ENCODE assay signal across 28 cellular contexts in the genomic region with DNA sequence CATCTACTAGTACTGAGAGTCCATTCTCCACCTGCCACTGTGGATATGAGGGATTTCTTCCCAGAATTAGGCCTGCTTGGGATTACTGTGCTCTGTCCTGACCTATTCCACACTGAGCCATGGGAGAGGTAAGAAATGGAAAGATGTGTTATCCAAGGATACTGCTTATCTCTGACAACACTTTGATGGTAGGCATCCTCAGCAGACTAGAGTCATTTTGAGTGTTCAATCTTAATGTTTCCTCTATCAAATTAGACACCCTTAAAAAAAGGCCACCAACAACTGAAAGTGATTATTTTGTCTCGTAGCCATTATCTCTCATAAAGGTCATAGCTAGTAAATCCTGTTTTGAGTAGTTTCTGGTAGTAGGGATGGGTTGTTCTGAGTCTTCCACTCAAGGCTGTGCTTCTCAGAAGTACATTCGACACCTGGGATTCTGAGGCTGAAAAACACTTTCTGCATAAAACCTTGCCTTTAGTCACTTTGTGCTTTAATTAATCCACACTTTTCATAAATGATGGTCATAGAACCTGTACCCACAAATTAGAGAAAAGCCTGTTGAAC. TPM values are rescaled to one million over a fixed set of nuclear protein-coding genes. Genes with fewer than 3 reads are reported as not detected.
DNase-seq lines count a peak whose midpoint lies in the region; ATAC-seq and TF ChIP-seq lines count a peak whose summit lies in the region.
"Had no signal": no experiment of that assay in that cellular context is flagged by ENCODE, and none has a peak within 500 bp of the region (broad histone marks: within the 10 kb centered on the region; RNA-seq: fewer than 3 reads in every experiment).

No MANE protein-coding gene starts in this region.

- H3K27me3 ChIP-seq in MM.1S (replicated peaks; ENCODE audit: insufficient read depth, low read length), result no peaks in the 10 kb centered on the region
- H3K27me3 ChIP-seq: ovary had no signal

- peaks cover 8 to 19% of the 10 kb centered on the region in 2 donors for H3K36me3 Mint-ChIP-seq in activated T-cell treated with anti-CD3 and anti-CD28 coated beads, Interleukin-2, amount 50 U/mL, for 72 hours (ENCODE audit: insufficient read depth in 2 of 2)
- peaks cover 38% of the 10 kb centered on the region for H3K36me3 Mint-ChIP-seq in activated T-cell treated with anti-CD3 and anti-CD28 coated beads, Interleukin-2, amount 50 U/mL, for 4 hours (ENCODE audit: insufficient read depth)
- peaks cover 72% of the 10 kb centered on the region for H3K36me3 Mint-ChIP-seq in stimulated activated effector memory CD8-positive, alpha-beta T cell treated with anti-CD3 and anti-CD28 coated beads, Interleukin-12 subunit alpha, Interleukin-12 subunit beta, amount 100 ng/mL, for 72 hours

- H3K9me3 ChIP-seq in MM.1S (replicated peaks; ENCODE audit: insufficient read depth, low read length), result no peaks in the 10 kb centered on the region
- H3K9me3 ChIP-seq: ovary, thoracic aorta had no signal

- H3K9me3 Mint-ChIP-seq in activated T-cell treated with anti-CD3 and anti-CD28 coated beads, Interleukin-2, amount 50 U/mL, for 72 hours, result peaks cover 0 to 2% of the 10 kb centered on the region in 2 donors
- no peaks in the 10 kb centered on the region for H3K9me3 Mint-ChIP-seq in activated T-cell treated with anti-CD3 and anti-CD28 coated beads, Interleukin-2, amount 50 U/mL, for 4 hours
- H3K9me3 Mint-ChIP-seq in stimulated activated effector memory CD8-positive, alpha-beta T cell treated with anti-CD3 and anti-CD28 coated beads, Interleukin-12 subunit alpha, Interleukin-12 subunit beta, amount 100 ng/mL, for 72 hours, result no peaks in the 10 kb centered on the region

- H3K79me2 ChIP-seq in MM.1S (ENCODE audit: low read length), result peaks cover 5% of the 10 kb centered on the region

- H3K27me3 Mint-ChIP-seq in activated T-cell treated with anti-CD3 and anti-CD28 coated beads, Interleukin-2, amount 50 U/mL, for 72 hours (ENCODE audit: low read depth), result no peaks in the 10 kb centered on the region
- no peaks in the 10 kb centered on the region for H3K27me3 Mint-ChIP-seq in activated T-cell treated with anti-CD3 and anti-CD28 coated beads, Interleukin-2, amount 50 U/mL, for 4 hours (ENCODE audit: low read depth)
- H3K27me3 Mint-ChIP-seq: CD4-positive, CD25-positive, alpha-beta regulatory T cell; dendritic cell treated with granulocyte-macrophage colony-stimulating factor and Interleukin-4, amounts not matched to agents 40 ng/mL and 50 ng/mL, for 4 days; IgD-negative memory B cell had no signal

- no peak overlapping the region for H3K27ac Mint-ChIP-seq in activated T-cell treated with anti-CD3 and anti-CD28 coated beads, Interleukin-2, amount 50 U/mL, for 72 hours
- H3K27ac Mint-ChIP-seq in stimulated activated effector memory CD8-positive, alpha-beta T cell treated with anti-CD3 and anti-CD28 coated beads, Interleukin-12 subunit alpha, Interleukin-12 subunit beta, amount 100 ng/mL, for 72 hours, result peak overlapping the region; percentile 70
- H3K27ac Mint-ChIP-seq: dendritic cell treated with granulocyte-macrophage colony-stimulating factor and Interleukin-4, amounts not matched to agents 40 ng/mL and 50 ng/mL, for 4 days; nephron progenitor cell had no signal

- ATAC-seq in activated T-cell treated with anti-CD3 and anti-CD28 coated beads, Interleukin-2, amount 50 U/mL, for 72 hours (replicated peaks in 1 of 2), result peak; percentile 18 to 65
- no peak for ATAC-seq in activated T-cell treated with anti-CD3 and anti-CD28 coated beads, Interleukin-2, amount 50 U/mL, for 4 hours
- ATAC-seq in GM21515 (IDR thresholded peaks at IDR 0.05; ENCODE audit: unreplicated experiment), result peak; percentile 34
- ATAC-seq in stimulated activated effector memory CD8-positive, alpha-beta T cell treated with anti-CD3 and anti-CD28 coated beads, Interleukin-12 subunit alpha, Interleukin-12 subunit beta, amount 100 ng/mL, for 72 hours, result peak; percentile 79

- H3K4me3 ChIP-seq in MM.1S (ENCODE audit: low read length), result no peak overlapping the region
- H3K4me3 ChIP-seq: ovary, skin epidermis, thoracic aorta had no signal

- no peak overlapping the region for H3K9ac ChIP-seq in MM.1S (ENCODE audit: low read length)

- H3K36me3 ChIP-seq in MM.1S (replicated peaks; ENCODE audit: insufficient read depth, low read length), result peaks cover 2% of the 10 kb centered on the region; the same call in 1 of the 2 replicates
- H3K36me3 ChIP-seq: ovary had no signal

- no peaks in the 10 kb centered on the region for H3K9me2 ChIP-seq in MM.1S (replicated peaks; ENCODE audit: insufficient read depth, low read length)

- H4K20me1 ChIP-seq in MM.1S (ENCODE audit: insufficient read depth, low read length), result no peaks in the 10 kb centered on the region; the same call in 1 of the 2 replicates

- no peak overlapping the region for H2AFZ ChIP-seq in MM.1S (ENCODE audit: low read length)

- H3F3A ChIP-seq in MM.1S (ENCODE audit: insufficient read depth, low read length), result peaks cover 11% of the 10 kb centered on the region

- peaks cover 20% of the 10 kb centered on the region for H3K4me1 Mint-ChIP-seq in activated T-cell treated with anti-CD3 and anti-CD28 coated beads, Interleukin-2, amount 50 U/mL, for 72 hours (ENCODE audit: low read depth)
- H3K4me1 Mint-ChIP-seq in activated T-cell treated with anti-CD3 and anti-CD28 coated beads, Interleukin-2, amount 50 U/mL, for 4 hours (ENCODE audit: low read depth), result peaks cover 8% of the 10 kb centered on the region
- no peaks in the 10 kb centered on the region for H3K4me1 Mint-ChIP-seq in stimulated activated effector memory CD8-positive, alpha-beta T cell treated with anti-CD3 and anti-CD28 coated beads, Interleukin-12 subunit alpha, Interleukin-12 subunit beta, amount 100 ng/mL, for 72 hours
- H3K4me1 Mint-ChIP-seq: IgD-negative memory B cell, nephron progenitor cell had no signal

- no peak for DNase-seq in activated T-cell treated with anti-CD3 and anti-CD28 coated beads, Interleukin-2, amount 50 U/mL, for 72 hours
- no peak for DNase-seq in activated T-cell treated with anti-CD3 and anti-CD28 coated beads, Interleukin-2, amount 50 U/mL, for 4 hours
- no peak for DNase-seq in MM.1S
- DNase-seq in stimulated activated effector memory CD8-positive, alpha-beta T cell treated with anti-CD3 and anti-CD28 coated beads, Interleukin-12 subunit alpha, Interleukin-12 subunit beta, amount 100 ng/mL, for 72 hours (ENCODE audit: low spot score in 2 of 2), result no peak
- DNase-seq in NCI-H446 treated with DMSO at 0.1 percent for 48 hours (lab: John Stamatoyannopoulos, UW), result no peak
- no peak for DNase-seq in central memory CD4-positive, alpha-beta T cell
- DNase-seq: activated gamma-delta T cell treated with Interleukin-2 at 50 U/mL for 16 hours; AML-193; caudate nucleus; erythroblast; glutamatergic neuron; NCI-H1048; NCI-H446; NCI-H82; nephron progenitor cell; ovary; stimulated activated naive CD4-positive, alpha-beta T cell treated with Interleukin-2 at 50 U/mL for 16 hours; T-helper 9 cell had no signal

- peaks cover 10% of the 10 kb centered on the region for H3K4me1 ChIP-seq in MM.1S (ENCODE audit: low read length)

- no peak overlapping the region for H3K4me3 Mint-ChIP-seq in activated T-cell treated with anti-CD3 and anti-CD28 coated beads, Interleukin-2, amount 50 U/mL, for 72 hours
- no peak overlapping the region for H3K4me3 Mint-ChIP-seq in activated T-cell treated with anti-CD3 and anti-CD28 coated beads, Interleukin-2, amount 50 U/mL, for 4 hours
- no peak overlapping the region for H3K4me3 Mint-ChIP-seq in stimulated activated effector memory CD8-positive, alpha-beta T cell treated with anti-CD3 and anti-CD28 coated beads, Interleukin-12 subunit alpha, Interleukin-12 subunit beta, amount 100 ng/mL, for 72 hours
- H3K4me3 Mint-ChIP-seq: dendritic cell treated with granulocyte-macrophage colony-stimulating factor and Interleukin-4, amounts not matched to agents 40 ng/mL and 50 ng/mL, for 4 days; IgD-negative memory B cell; nephron progenitor cell had no signal

- no peak overlapping the region for H3K27ac ChIP-seq in MM.1S (ENCODE audit: low read length)
- H3K27ac ChIP-seq: ovary, skin epidermis, thoracic aorta had no signal

- H3K4me2 ChIP-seq in MM.1S (ENCODE audit: low read depth, low read length), result peak overlapping the region; percentile 52; the same call in 1 of the 2 replicates

- no peak for TF ChIP-seq CTCF in MM.1S (IDR thresholded peaks at IDR 0.05; ENCODE audit: low read length)

RNA-seq across cellular contexts. Expression of a gene that starts 8.8 kb away (rescaled TPM):
- 10 to 100 TPM; 45.7 to 47.5 TPM for total RNA-seq in activated T-cell treated with anti-CD3 and anti-CD28 coated beads, Interleukin-2, amount 50 U/mL, for 72 hours
- total RNA-seq in activated T-cell treated with anti-CD3 and anti-CD28 coated beads, Interleukin-2, amount 50 U/mL, for 4 hours, result 10 to 100 TPM; 35.7 to 42.5 (median 39.3) TPM

RNA-seq across cellular contexts. Expression of a gene that starts 12.3 kb away (rescaled TPM):
- total RNA-seq in activated T-cell treated with anti-CD3 and anti-CD28 coated beads, Interleukin-2, amount 50 U/mL, for 72 hours, result under 1 TPM in 1 of 2 donors, not detected in 1; 0.65 TPM
- total RNA-seq in activated T-cell treated with anti-CD3 and anti-CD28 coated beads, Interleukin-2, amount 50 U/mL, for 4 hours, result not detected
- total RNA-seq: A673; CD4-positive, CD25-positive, alpha-beta regulatory T cell; renal cortical epithelial cell; RPMI7951; thoracic aorta; urinary bladder had no signal

RNA-seq across cellular contexts. Expression of a gene that starts 42.8 kb away (rescaled TPM):
- total RNA-seq in activated T-cell treated with anti-CD3 and anti-CD28 coated beads, Interleukin-2, amount 50 U/mL, for 72 hours, result 10 to 100 TPM; 13.3 to 13.7 TPM
- total RNA-seq in activated T-cell treated with anti-CD3 and anti-CD28 coated beads, Interleukin-2, amount 50 U/mL, for 4 hours, result 10 to 100 TPM in 2 of 3 donors, 1 to 10 TPM in 1; 8.3 to 11.9 (median 11.0) TPM

RNA-seq across cellular contexts. Expression of a gene that starts 55.3 kb away (rescaled TPM):
- 10 to 100 TPM; 35.5 to 37.5 TPM for total RNA-seq in activated T-cell treated with anti-CD3 and anti-CD28 coated beads, Interleukin-2, amount 50 U/mL, for 72 hours
- 10 to 100 TPM; 21.1 to 26.1 (median 21.6) TPM for total RNA-seq in activated T-cell treated with anti-CD3 and anti-CD28 coated beads, Interleukin-2, amount 50 U/mL, for 4 hours

RNA-seq across cellular contexts. Expression of a gene that starts 59.5 kb away (rescaled TPM):
- 10 to 100 TPM; 48.6 to 50.3 TPM for total RNA-seq in activated T-cell treated with anti-CD3 and anti-CD28 coated beads, Interleukin-2, amount 50 U/mL, for 72 hours
- total RNA-seq in activated T-cell treated with anti-CD3 and anti-CD28 coated beads, Interleukin-2, amount 50 U/mL, for 4 hours, result 10 to 100 TPM; 46.8 to 48.6 (median 48.4) TPM

Comparison
In these comparisons a context has a peak if more than half of its experiments do, and no peak if none do; other contexts are left out.
1. ATAC-seq: peak in activated T-cell treated with anti-CD3 and anti-CD28 coated beads, Interleukin-2, amount 50 U/mL, for 72 hours (2 of 2), GM21515 (single experiment) and stimulated activated effector memory CD8-positive, alpha-beta T cell treated with anti-CD3 and anti-CD28 coated beads, Interleukin-12 subunit alpha, Interleukin-12 subunit beta, amount 100 ng/mL, for 72 hours (single experiment); none in activated T-cell treated with anti-CD3 and anti-CD28 coated beads, Interleukin-2, amount 50 U/mL, for 4 hours (0 of 2).